ENCODE assay signal across 9 cellular contexts in the genomic region with DNA sequence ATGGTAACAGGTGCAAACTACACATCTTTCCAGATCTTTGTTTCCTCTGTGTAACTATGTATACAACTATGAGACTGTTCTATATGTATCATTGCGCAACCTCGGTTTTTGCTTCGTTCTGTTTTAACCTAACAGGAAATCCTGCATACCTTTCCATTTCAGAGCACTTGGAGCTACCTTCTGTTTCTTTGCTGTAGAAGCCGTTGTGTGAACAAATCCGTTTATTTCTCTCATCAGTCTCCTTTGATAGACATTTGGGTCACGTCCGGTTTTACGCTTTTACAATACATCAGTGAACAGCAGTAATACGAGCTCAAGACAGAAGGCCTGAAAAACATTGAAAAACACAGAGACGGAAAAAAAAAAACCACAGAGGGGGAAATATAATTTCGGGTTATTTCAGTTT. TPM values are rescaled to one million over a fixed set of nuclear protein-coding genes. Genes with fewer than 3 reads are reported as not detected.
DNase-seq lines count a peak whose midpoint lies in the region; ATAC-seq, FAIRE-seq and TF ChIP-seq lines count a peak whose summit lies in the region.
"Had no signal": no experiment of that assay in that cellular context is flagged by ENCODE, and none has a peak within 500 bp of the region (broad histone marks: within the 10 kb centered on the region; RNA-seq: fewer than 3 reads in every experiment).

No MANE protein-coding gene starts in this region.

- H3K9ac ChIP-seq in SK-N-MC (ENCODE audit: insufficient read length), result peak overlapping the region; percentile 59
- H3K9ac ChIP-seq in parathyroid adenoma, result no peak overlapping the region

- peaks cover 6% of the 10 kb centered on the region for H3K4me1 ChIP-seq in BE2C
- peaks cover 10% of the 10 kb centered on the region for H3K4me1 ChIP-seq in parathyroid adenoma
- H3K4me1 ChIP-seq in aorta (ENCODE audit: control insufficient read depth in 1 of 2, insufficient read depth in 2 of 2, low read length in 2 of 2), result no peaks in the 10 kb centered on the region

- H3K36me3 ChIP-seq in BE2C (no peaks in the 10 kb centered on the region), SK-N-MC (ENCODE audit: insufficient read depth, low read length) (no peaks in the 10 kb centered on the region), parathyroid adenoma (ENCODE audit: control insufficient read depth, insufficient read depth, low read length) (no peaks in the 10 kb centered on the region), aorta (ENCODE audit: control insufficient read depth in 1 of 2, insufficient read depth in 2 of 2, low read length in 1 of 2) (no peaks in the 10 kb centered on the region)
- H3K36me3 ChIP-seq: SJSA1 had no signal

- H3K27me3 ChIP-seq in BE2C (no peaks in the 10 kb centered on the region), parathyroid adenoma (ENCODE audit: control insufficient read depth, insufficient read depth, low read length) (no peaks in the 10 kb centered on the region), aorta (ENCODE audit: control insufficient read depth in 1 of 2, insufficient read depth in 2 of 2, low read length in 1 of 2) (no peaks in the 10 kb centered on the region)
- H3K27me3 ChIP-seq: SJSA1 had no signal

- H3K27ac ChIP-seq in SK-N-MC (peak overlapping the region; percentile 85), epithelial cell of prostate (peak overlapping the region; percentile 99), parathyroid adenoma (peak overlapping the region; percentile 71), aorta (ENCODE audit: low read depth in 1 of 2, low read length in 2 of 2) (no peak overlapping the region)
- H3K27ac ChIP-seq: SJSA1 had no signal

- ATAC-seq in aorta (ENCODE audit: low FRiP score), result no peak
- no peak for ATAC-seq in GM21423 (IDR thresholded peaks at IDR 0.05; ENCODE audit: unreplicated experiment)

- TF ChIP-seq CTCF in BE2C (IDR thresholded peaks at IDR 0.05; ENCODE audit: low read depth, low read length) (no peak), parathyroid adenoma (IDR thresholded peaks at IDR 0.05) (no peak)

- intact Hi-C loops in aorta (cut with DNase I), result no loop called here

- no peaks in the 10 kb centered on the region for H3K79me2 ChIP-seq in parathyroid adenoma

- H3K4me2 ChIP-seq in parathyroid adenoma (ENCODE audit: low read length), result peak overlapping the region; percentile 97

- H3K9me3 ChIP-seq in BE2C (no peaks in the 10 kb centered on the region), SK-N-MC (ENCODE audit: low read depth, low read length) (no peaks in the 10 kb centered on the region), parathyroid adenoma (ENCODE audit: control insufficient read depth, low read length) (no peaks in the 10 kb centered on the region), aorta (ENCODE audit: control insufficient read depth, low read length) (no peaks in the 10 kb centered on the region)
- H3K9me3 ChIP-seq: SJSA1 had no signal

- whole genome bisulfite sequencing in aorta, 2 donors, result 48 to 78% methylated on average over 11 of the region's 11 CpGs

- peak overlapping the region; percentile 90 for H2AFZ ChIP-seq in parathyroid adenoma

- H3K4me3 ChIP-seq in BE2C (ENCODE audit: low read depth, low read length), result peak overlapping the region; percentile 56
- H3K4me3 ChIP-seq in SK-N-MC, result peak overlapping the region; percentile 73
- peak overlapping the region; percentile 99 for H3K4me3 ChIP-seq in parathyroid adenoma (ENCODE audit: low read depth, low read length)
- peak overlapping the region in 1 of 2 donors; percentile 40 for H3K4me3 ChIP-seq in aorta (ENCODE audit: low read length in 2 of 2)
- H3K4me3 ChIP-seq: SJSA1 had no signal

- peak; percentile 16 for TF ChIP-seq POLR2A in GM12892 (IDR thresholded peaks at IDR 0.05; ENCODE audit: low read depth, low read length)

- no peak for DNase-seq in BE2C
- no peak for DNase-seq in GM12892 (ENCODE audit: insufficient read length)
- DNase-seq in SK-N-MC (ENCODE audit: low read depth, low spot score), result no peak
- no peak for DNase-seq in epithelial cell of prostate (ENCODE audit: low read depth, low spot score)
- no peak for DNase-seq in aorta
- DNase-seq in islet precursor cell, result no peak

- FAIRE-seq in GM12892 (lab: Jason Lieb, UNC), result peak; percentile 83

RNA-seq across cellular contexts. Expression of a gene that starts 10.5 kb away (rescaled TPM):
- 262 TPM for polyA plus RNA-seq in BE2C (2012; ENCODE audit: insufficient read depth, insufficient read length, low read depth)
- polyA plus RNA-seq in GM12892 (2012; ENCODE audit: missing spikeins), result 291 TPM
- 10 to 100 TPM; 56.3 to 74.0 TPM for total RNA-seq in aorta
- polyA plus RNA-seq in aorta, result 100 to 1,000 TPM; 232 to 391 TPM

RNA-seq across cellular contexts. Expression of a gene that starts 12.9 kb away (rescaled TPM):
- 15.3 TPM for polyA plus RNA-seq in BE2C (2012; ENCODE audit: insufficient read depth, insufficient read length, low read depth)
- polyA plus RNA-seq in GM12892 (2012; ENCODE audit: missing spikeins), result 7.0 TPM
- total RNA-seq in aorta, result 10 to 100 TPM in 1 of 2 donors, 1 to 10 TPM in 1; 9.8 to 11.1 TPM
- polyA plus RNA-seq in aorta, result 1 to 10 TPM; 5.3 to 5.6 TPM

RNA-seq across cellular contexts. Expression of a gene that starts 13.6 kb away (rescaled TPM):
- 71.2 TPM for polyA plus RNA-seq in BE2C (2012; ENCODE audit: insufficient read depth, insufficient read length, low read depth)
- 114 TPM for polyA plus RNA-seq in GM12892 (2012; ENCODE audit: missing spikeins)
- total RNA-seq in aorta, result 10 to 100 TPM; 66.4 to 67.3 TPM
- 100 to 1,000 TPM in 1 of 2 donors, 10 to 100 TPM in 1; 80.4 to 111 TPM for polyA plus RNA-seq in aorta

Comparison
In these comparisons a context has a peak if more than half of its experiments do, and no peak if none do; other contexts are left out.
1. H3K27ac ChIP-seq: peak in SK-N-MC (single experiment), epithelial cell of prostate (single experiment) and parathyroid adenoma (single experiment); none in aorta (0 of 2).